In genomic region chr9:93060746-93061259, GRCh38 we compare ENCODE assay signal across 9 cellular contexts. TPM values are rescaled to one million over a fixed set of nuclear protein-coding genes. Genes with fewer than 3 reads are reported as not detected.
DNase-seq lines count a peak whose midpoint lies in the region; ATAC-seq and TF ChIP-seq lines count a peak whose summit lies in the region.
"Had no signal": no experiment of that assay in that cellular context is flagged by ENCODE, and none has a peak within 500 bp of the region (broad histone marks: within the 10 kb centered on the region; RNA-seq: fewer than 3 reads in every experiment).

No MANE protein-coding gene starts in this region.

- H4K20me1 ChIP-seq in DOHH2 (ENCODE audit: control insufficient read depth, insufficient read depth, low read depth, low read length) = no peaks in the 10 kb centered on the region

- peak overlapping the region; percentile 87 for H3K4me3 ChIP-seq in DOHH2 (ENCODE audit: low read length)
- H3K4me3 ChIP-seq in neutrophil (ENCODE audit: low read depth in 1 of 2, low read length in 1 of 2) = peak overlapping the region; percentile 83 to 86
- H3K4me3 ChIP-seq in dorsolateral prefrontal cortex = no peak overlapping the region

- H3K79me2 ChIP-seq in DOHH2 (ENCODE audit: control insufficient read depth, low read length) = peaks cover 56% of the 10 kb centered on the region

- H3K4me2 ChIP-seq in DOHH2 (ENCODE audit: low read length) = peak overlapping the region; percentile 94

- H3K9me3 ChIP-seq in DOHH2 (ENCODE audit: control insufficient read depth, insufficient read depth, low read length) (no peaks in the 10 kb centered on the region), KOPT-K1 (ENCODE audit: insufficient read depth, low read length, poor library complexity, severe bottlenecking) (no peaks in the 10 kb centered on the region), neutrophil (no peaks in the 10 kb centered on the region)

- no peaks in the 10 kb centered on the region for H3K27me3 ChIP-seq in DOHH2 (ENCODE audit: control insufficient read depth, low read length)
- no peaks in the 10 kb centered on the region for H3K27me3 ChIP-seq in neutrophil
- H3K27me3 ChIP-seq in dorsolateral prefrontal cortex = peaks cover 0 to 25% (median 8%) of the 10 kb centered on the region in 45 donors

- peak overlapping the region; percentile 93 for H3K27ac ChIP-seq in DOHH2 (ENCODE audit: low read depth, low read length)
- H3K27ac ChIP-seq in KOPT-K1 (ENCODE audit: low read depth, low read length, poor library complexity, severe bottlenecking) = peak overlapping the region; percentile 92
- peak overlapping the region; percentile 93 for H3K27ac ChIP-seq in neutrophil
- no peak overlapping the region for H3K27ac ChIP-seq in dorsolateral prefrontal cortex

- no peak for ATAC-seq in Right ventricle myocardium inferior

- intact Hi-C loops in Right ventricle myocardium inferior (cut with DNase I) = no loop called here
- intact Hi-C loops in dorsolateral prefrontal cortex (cut with DNase I) = no loop called here

- peaks cover 48% of the 10 kb centered on the region for H3K36me3 ChIP-seq in DOHH2 (ENCODE audit: control insufficient read depth, low read length)
- no peaks in the 10 kb centered on the region for H3K36me3 ChIP-seq in KOPT-K1 (ENCODE audit: insufficient read depth, low read length)
- H3K36me3 ChIP-seq in neutrophil = no peaks in the 10 kb centered on the region

- TF ChIP-seq CTCF in DOHH2 (IDR thresholded peaks at IDR 0.05; ENCODE audit: low read depth, low read length, poor library complexity, severe bottlenecking) (no peak), neutrophil (IDR thresholded peaks at IDR 0.05) (no peak), dorsolateral prefrontal cortex (IDR thresholded peaks at IDR 0.05 in 54 of 56, conservative IDR thresholded peaks at IDR 0.05 in 2 of 56; ENCODE audit: low read depth in 1 of 56, partially characterized antibody in 56 of 56) (no peak)

- no peaks in the 10 kb centered on the region for H3K9me2 ChIP-seq in DOHH2 (replicated peaks; ENCODE audit: control insufficient read depth, low read length)

- peak; percentile 95 for DNase-seq in amniotic epithelial cell (ENCODE audit: low read depth)
- DNase-seq in C1 segment of cervical spinal cord (lab: John Stamatoyannopoulos, UW) = no peak
- DNase-seq in NCI-H69 (lab: John Stamatoyannopoulos, UW) = no peak
- DNase-seq in Right ventricle myocardium inferior (ENCODE audit: missing footprints) = no peak
- no peak for DNase-seq in dorsolateral prefrontal cortex
- DNase-seq: GF-D8 had no signal

- H3F3A ChIP-seq in DOHH2 (ENCODE audit: control insufficient read depth, insufficient read depth) = peaks cover 54% of the 10 kb centered on the region

- H3K4me1 ChIP-seq in DOHH2 (ENCODE audit: control insufficient read depth, low read length) = peaks cover 90% of the 10 kb centered on the region
- peaks cover 89 to 98% of the 10 kb centered on the region in 2 experiments for H3K4me1 ChIP-seq in neutrophil (ENCODE audit: control insufficient read depth in 1 of 2, insufficient read depth in 1 of 2, low read depth in 1 of 2, low read length in 1 of 2)

RNA-seq across cellular contexts. Expression of gene SUSD3, which starts 2.3 kb away (rescaled TPM):
- total RNA-seq in Right ventricle myocardium inferior (1.7 TPM), dorsolateral prefrontal cortex (1 to 10 TPM in 108 of 120 experiments, under 1 TPM in 8, not detected in 4; 0.60 to 8.7 (median 2.7) TPM)

RNA-seq across cellular contexts. Expression of gene CARD19, which starts 35.2 kb away (rescaled TPM):
- total RNA-seq in Right ventricle myocardium inferior (27.1 TPM), dorsolateral prefrontal cortex (10 to 100 TPM; 22.5 to 60.7 (median 38.7) TPM)

Comparison
In these comparisons a context has a peak if more than half of its experiments do, and no peak if none do; other contexts are left out.
1. H3K27ac ChIP-seq: peak in DOHH2 (single experiment), KOPT-K1 (single experiment) and neutrophil (single experiment); none in dorsolateral prefrontal cortex (0 of 59).
2. H3K4me3 ChIP-seq: peak in DOHH2 (single experiment) and neutrophil (2 of 2); none in dorsolateral prefrontal cortex (0 of 59).